1 cellular context compared by ENCODE assay signal in the genomic region with DNA sequence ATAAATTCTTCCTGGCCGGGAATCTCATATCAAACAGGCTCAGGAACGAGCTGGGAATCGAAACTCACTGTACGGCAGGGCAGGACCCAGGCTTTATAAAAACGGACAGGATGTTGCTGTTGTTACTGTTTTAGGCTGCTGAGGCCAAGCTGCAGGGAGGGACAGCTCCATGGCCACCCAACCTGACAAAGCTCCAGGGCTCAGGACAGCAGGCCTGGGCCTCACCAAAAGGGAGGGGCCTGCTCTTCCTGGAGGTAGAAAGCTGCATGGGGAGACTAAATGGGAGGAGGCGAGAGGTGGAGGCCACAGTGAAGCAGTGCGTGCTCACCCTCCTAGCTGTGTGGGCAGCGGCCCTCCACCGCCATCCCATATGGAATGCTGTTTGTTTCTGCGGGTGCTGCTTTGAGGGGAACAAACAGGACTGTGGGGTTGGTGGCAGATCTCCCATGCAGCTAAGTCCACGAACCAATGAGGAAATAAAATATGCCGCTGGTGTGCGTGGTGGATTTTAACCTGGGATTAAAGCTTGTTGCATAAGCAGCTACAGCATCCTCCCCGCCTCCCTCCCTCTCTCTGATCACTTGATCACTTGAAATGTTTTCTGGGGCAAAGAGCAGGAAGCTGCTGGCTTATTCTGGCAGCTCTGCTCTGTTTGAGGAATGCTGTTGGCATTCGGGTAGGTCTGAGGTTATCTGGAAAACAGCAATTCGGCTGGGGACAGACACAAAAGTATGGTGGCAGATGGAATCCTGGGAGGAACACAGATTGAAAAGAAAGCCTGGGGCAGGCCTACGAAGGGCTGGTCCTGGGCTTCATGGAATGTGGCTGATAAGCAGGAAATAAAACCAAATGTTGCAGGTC.
TF ChIP-seq lines count a peak whose summit lies in the region.

No MANE protein-coding gene starts in this region.

TF ChIP-seq in K562, 482 proteins besides CTCF, POLR2A, EP300 and RAD21 (continued from another document and continues in another):
- TF ChIP-seq, protein P1, sequence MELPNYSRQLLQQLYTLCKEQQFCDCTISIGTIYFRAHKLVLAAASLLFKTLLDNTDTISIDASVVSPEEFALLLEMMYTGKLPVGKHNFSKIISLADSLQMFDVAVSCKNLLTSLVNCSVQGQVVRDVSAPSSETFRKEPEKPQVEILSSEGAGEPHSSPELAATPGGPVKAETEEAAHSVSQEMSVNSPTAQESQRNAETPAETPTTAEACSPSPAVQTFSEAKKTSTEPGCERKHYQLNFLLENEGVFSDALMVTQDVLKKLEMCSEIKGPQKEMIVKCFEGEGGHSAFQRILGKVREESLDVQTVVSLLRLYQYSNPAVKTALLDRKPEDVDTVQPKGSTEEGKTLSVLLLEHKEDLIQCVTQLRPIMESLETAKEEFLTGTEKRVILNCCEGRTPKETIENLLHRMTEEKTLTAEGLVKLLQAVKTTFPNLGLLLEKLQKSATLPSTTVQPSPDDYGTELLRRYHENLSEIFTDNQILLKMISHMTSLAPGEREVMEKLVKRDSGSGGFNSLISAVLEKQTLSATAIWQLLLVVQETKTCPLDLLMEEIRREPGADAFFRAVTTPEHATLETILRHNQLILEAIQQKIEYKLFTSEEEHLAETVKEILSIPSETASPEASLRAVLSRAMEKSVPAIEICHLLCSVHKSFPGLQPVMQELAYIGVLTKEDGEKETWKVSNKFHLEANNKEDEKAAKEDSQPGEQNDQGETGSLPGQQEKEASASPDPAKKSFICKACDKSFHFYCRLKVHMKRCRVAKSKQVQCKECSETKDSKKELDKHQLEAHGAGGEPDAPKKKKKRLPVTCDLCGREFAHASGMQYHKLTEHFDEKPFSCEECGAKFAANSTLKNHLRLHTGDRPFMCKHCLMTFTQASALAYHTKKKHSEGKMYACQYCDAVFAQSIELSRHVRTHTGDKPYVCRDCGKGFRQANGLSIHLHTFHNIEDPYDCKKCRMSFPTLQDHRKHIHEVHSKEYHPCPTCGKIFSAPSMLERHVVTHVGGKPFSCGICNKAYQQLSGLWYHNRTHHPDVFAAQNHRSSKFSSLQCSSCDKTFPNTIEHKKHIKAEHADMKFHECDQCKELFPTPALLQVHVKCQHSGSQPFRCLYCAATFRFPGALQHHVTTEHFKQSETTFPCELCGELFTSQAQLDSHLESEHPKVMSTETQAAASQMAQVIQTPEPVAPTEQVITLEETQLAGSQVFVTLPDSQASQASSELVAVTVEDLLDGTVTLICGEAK (IDR thresholded peaks at IDR 0.05) = no peak
- TF ChIP-seq, protein P1 (CRISPR knock-in tag; IDR thresholded peaks at IDR 0.05) = no peak
- TF ChIP-seq PTRF (tag; IDR thresholded peaks at IDR 0.05) (no peak), GABPA (tag; conservative IDR thresholded peaks at IDR 0.05; ENCODE audit: low read depth) (peak; percentile 22), MEF2D (tag; conservative IDR thresholded peaks at IDR 0.05; ENCODE audit: low read depth) (peak; percentile 50; the same call in 1 of the 2 replicates), HINFP (tag; conservative IDR thresholded peaks at IDR 0.05; ENCODE audit: low read depth) (0 out of 2 replicates have a peak, but pooled peaks have one; percentile 37), POLR2H (tag; IDR thresholded peaks at IDR 0.05; ENCODE audit: low read depth) (peak; percentile 80), TEAD1 (CRISPR knock-in tag; IDR thresholded peaks at IDR 0.05) (peak; percentile 37 to 54; a peak in 1 of 4 replicates), KHSRP (IDR thresholded peaks at IDR 0.05) (no peak), KLF10 (CRISPR knock-in tag; IDR thresholded peaks at IDR 0.05) (no peak), CC2D1A (IDR thresholded peaks at IDR 0.05) (no peak), ZSCAN29 (IDR thresholded peaks at IDR 0.05) (peak; percentile 22; the same call in 1 of the 2 replicates), TGIF2 (CRISPR knock-in tag; IDR thresholded peaks at IDR 0.05) (no peak), PRPF4 (IDR thresholded peaks at IDR 0.05; ENCODE audit: insufficient read depth, low read depth, low read length, poor library complexity, severe bottlenecking) (no peak), STAG1 (CRISPR knock-in tag; IDR thresholded peaks at IDR 0.05; ENCODE audit: borderline replicate concordance) (no peak), CHD4 (IDR thresholded peaks at IDR 0.05; ENCODE audit: insufficient read depth, insufficient replicate concordance, low read depth, low read length, poor library complexity, severe bottlenecking) (no peak), PHF8 (IDR thresholded peaks at IDR 0.05; ENCODE audit: borderline replicate concordance, low read length) (peak; percentile 58; the same call in 1 of the 2 replicates), MEF2A (IDR thresholded peaks at IDR 0.05; ENCODE audit: control insufficient read depth, low read depth, low read length) (no peak), ETV5 (CRISPR knock-in tag; IDR thresholded peaks at IDR 0.05; ENCODE audit: low read depth) (no peak; the same call in 1 of the 2 replicates), ETS1 (conservative IDR thresholded peaks at IDR 0.05; ENCODE audit: control insufficient read depth, low read depth, low read length) (no peak), CBX3 (IDR thresholded peaks at IDR 0.05; ENCODE audit: borderline replicate concordance in 1 of 2, low read length in 2 of 2) (peak in 1 of 2 experiments; percentile 25; a peak in 1 of 3 replicates), ZNF512 (tag; IDR thresholded peaks at IDR 0.05) (no peak), PRMT5 (CRISPR knock-in tag; IDR thresholded peaks at IDR 0.05) (no peak), ZNF79 (CRISPR knock-in tag; IDR thresholded peaks at IDR 0.05; ENCODE audit: low read depth) (0 out of 2 replicates have a peak, but pooled peaks have one; percentile 2), ZNF197 (CRISPR knock-in tag; IDR thresholded peaks at IDR 0.05; ENCODE audit: low read depth) (peak; percentile 55; the same call in 1 of the 2 replicates), ZFP36 (IDR thresholded peaks at IDR 0.05; ENCODE audit: low read depth, low read length, partially characterized antibody) (peak; percentile 67), SMARCA5 (IDR thresholded peaks at IDR 0.05) (no peak), NFYB (IDR thresholded peaks at IDR 0.05; ENCODE audit: extremely low read depth, insufficient read length) (no peak), ZNF408 (CRISPR knock-in tag; IDR thresholded peaks at IDR 0.05; ENCODE audit: low read depth) (no peak), USF2 (CRISPR knock-in tag; IDR thresholded peaks at IDR 0.05) (no peak)
- TF ChIP-seq, protein P2, sequence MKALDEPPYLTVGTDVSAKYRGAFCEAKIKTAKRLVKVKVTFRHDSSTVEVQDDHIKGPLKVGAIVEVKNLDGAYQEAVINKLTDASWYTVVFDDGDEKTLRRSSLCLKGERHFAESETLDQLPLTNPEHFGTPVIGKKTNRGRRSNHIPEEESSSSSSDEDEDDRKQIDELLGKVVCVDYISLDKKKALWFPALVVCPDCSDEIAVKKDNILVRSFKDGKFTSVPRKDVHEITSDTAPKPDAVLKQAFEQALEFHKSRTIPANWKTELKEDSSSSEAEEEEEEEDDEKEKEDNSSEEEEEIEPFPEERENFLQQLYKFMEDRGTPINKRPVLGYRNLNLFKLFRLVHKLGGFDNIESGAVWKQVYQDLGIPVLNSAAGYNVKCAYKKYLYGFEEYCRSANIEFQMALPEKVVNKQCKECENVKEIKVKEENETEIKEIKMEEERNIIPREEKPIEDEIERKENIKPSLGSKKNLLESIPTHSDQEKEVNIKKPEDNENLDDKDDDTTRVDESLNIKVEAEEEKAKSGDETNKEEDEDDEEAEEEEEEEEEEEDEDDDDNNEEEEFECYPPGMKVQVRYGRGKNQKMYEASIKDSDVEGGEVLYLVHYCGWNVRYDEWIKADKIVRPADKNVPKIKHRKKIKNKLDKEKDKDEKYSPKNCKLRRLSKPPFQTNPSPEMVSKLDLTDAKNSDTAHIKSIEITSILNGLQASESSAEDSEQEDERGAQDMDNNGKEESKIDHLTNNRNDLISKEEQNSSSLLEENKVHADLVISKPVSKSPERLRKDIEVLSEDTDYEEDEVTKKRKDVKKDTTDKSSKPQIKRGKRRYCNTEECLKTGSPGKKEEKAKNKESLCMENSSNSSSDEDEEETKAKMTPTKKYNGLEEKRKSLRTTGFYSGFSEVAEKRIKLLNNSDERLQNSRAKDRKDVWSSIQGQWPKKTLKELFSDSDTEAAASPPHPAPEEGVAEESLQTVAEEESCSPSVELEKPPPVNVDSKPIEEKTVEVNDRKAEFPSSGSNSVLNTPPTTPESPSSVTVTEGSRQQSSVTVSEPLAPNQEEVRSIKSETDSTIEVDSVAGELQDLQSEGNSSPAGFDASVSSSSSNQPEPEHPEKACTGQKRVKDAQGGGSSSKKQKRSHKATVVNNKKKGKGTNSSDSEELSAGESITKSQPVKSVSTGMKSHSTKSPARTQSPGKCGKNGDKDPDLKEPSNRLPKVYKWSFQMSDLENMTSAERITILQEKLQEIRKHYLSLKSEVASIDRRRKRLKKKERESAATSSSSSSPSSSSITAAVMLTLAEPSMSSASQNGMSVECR (CRISPR knock-in tag; IDR thresholded peaks at IDR 0.05) = no peak
- TF ChIP-seq, protein P3, sequence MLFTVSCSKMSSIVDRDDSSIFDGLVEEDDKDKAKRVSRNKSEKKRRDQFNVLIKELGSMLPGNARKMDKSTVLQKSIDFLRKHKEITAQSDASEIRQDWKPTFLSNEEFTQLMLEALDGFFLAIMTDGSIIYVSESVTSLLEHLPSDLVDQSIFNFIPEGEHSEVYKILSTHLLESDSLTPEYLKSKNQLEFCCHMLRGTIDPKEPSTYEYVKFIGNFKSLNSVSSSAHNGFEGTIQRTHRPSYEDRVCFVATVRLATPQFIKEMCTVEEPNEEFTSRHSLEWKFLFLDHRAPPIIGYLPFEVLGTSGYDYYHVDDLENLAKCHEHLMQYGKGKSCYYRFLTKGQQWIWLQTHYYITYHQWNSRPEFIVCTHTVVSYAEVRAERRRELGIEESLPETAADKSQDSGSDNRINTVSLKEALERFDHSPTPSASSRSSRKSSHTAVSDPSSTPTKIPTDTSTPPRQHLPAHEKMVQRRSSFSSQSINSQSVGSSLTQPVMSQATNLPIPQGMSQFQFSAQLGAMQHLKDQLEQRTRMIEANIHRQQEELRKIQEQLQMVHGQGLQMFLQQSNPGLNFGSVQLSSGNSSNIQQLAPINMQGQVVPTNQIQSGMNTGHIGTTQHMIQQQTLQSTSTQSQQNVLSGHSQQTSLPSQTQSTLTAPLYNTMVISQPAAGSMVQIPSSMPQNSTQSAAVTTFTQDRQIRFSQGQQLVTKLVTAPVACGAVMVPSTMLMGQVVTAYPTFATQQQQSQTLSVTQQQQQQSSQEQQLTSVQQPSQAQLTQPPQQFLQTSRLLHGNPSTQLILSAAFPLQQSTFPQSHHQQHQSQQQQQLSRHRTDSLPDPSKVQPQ (CRISPR knock-in tag; IDR thresholded peaks at IDR 0.05; ENCODE audit: borderline replicate concordance) = no peak
